ENCODE assay signal across 8 cellular contexts in the genomic region with DNA sequence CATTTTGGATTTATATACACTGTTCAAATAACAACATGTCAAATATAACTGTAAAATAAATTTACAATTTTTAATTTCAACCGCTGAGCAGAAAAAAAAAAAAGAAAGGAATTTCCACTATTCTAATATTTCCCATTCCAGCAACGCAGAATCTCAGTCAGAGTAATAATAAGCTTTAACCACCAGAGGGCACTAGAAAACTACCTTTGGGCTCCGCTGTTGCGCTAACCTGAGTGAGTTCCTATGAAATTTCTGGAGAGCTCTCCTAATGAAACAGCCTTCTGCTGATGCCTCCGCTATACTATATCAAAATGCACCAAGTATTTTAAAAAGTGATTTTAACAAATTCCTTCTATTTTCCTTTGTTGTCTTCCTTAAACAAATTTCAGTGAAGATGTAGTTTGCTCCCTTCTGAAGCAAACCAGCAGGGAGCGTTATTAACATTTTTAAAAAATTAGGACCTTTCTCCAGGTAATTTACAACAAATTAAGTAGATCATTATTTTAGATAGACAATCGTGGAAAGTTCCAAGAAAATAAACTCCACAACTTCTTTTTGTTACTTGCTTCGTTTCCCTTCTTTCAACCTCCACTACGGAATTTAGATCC. TPM values are rescaled to one million over a fixed set of nuclear protein-coding genes. Genes with fewer than 3 reads are reported as not detected.
DNase-seq lines count a peak whose midpoint lies in the region; ATAC-seq, FAIRE-seq and TF ChIP-seq lines count a peak whose summit lies in the region.

No MANE protein-coding gene starts in this region.

- peaks cover 12% of the 10 kb centered on the region for H3K4me1 Mint-ChIP-seq in CD14-positive monocyte
- H3K4me1 Mint-ChIP-seq in naive B cell, result peaks cover 0 to 6% (median 0%) of the 10 kb centered on the region in 3 donors

- H3K36me3 Mint-ChIP-seq in CD14-positive monocyte, result no peaks in the 10 kb centered on the region
- H3K36me3 Mint-ChIP-seq in naive B cell, result no peaks in the 10 kb centered on the region

- H3K4me3 Mint-ChIP-seq in CD14-positive monocyte (no peak overlapping the region), naive B cell (no peak overlapping the region)

- H3K27me3 Mint-ChIP-seq in CD14-positive monocyte (ENCODE audit: low read depth in 3 of 3), result peaks cover 0 to 4% (median 1%) of the 10 kb centered on the region in 3 donors
- H3K27me3 Mint-ChIP-seq in naive B cell, result peaks cover 2 to 9% (median 6%) of the 10 kb centered on the region in 3 donors

- H3K27ac Mint-ChIP-seq in CD14-positive monocyte (no peak overlapping the region), naive B cell (no peak overlapping the region)

- FAIRE-seq in TTC549 (lab: Jason Lieb, UNC), result peak; percentile 77

- H3K9me3 Mint-ChIP-seq in CD14-positive monocyte, result no peaks in the 10 kb centered on the region
- no peaks in the 10 kb centered on the region for H3K9me3 Mint-ChIP-seq in naive B cell

- ATAC-seq in GM18502 (IDR thresholded peaks at IDR 0.05; ENCODE audit: poor library complexity, unreplicated experiment), result peak; percentile 81
- peak; percentile 79 for ATAC-seq in HG02798 (IDR thresholded peaks at IDR 0.05; ENCODE audit: poor library complexity, unreplicated experiment)
- peak; percentile 42 to 65 for ATAC-seq in naive B cell (ENCODE audit: low read depth in 2 of 2)

- TF ChIP-seq POLR2A in erythroblast (IDR thresholded peaks at IDR 0.05; ENCODE audit: low read length), result no peak

- intact Hi-C loops in CD14-positive monocyte (cut with micrococcal nuclease), result loop anchor here (10.0 kb wide), 2 partner anchors 292 to 702 kb away; no protein-coding TSS in a partner anchor

- peak; percentile 90 for TF ChIP-seq CTCF in CD14-positive monocyte (IDR thresholded peaks at IDR 0.05)

- DNase-seq in CD14-positive monocyte (ENCODE audit: low spot score) (no peak), NCI-H128 (lab: John Stamatoyannopoulos, UW; ENCODE audit: unreplicated experiment) (peak; percentile 31), erythroblast (lab: John Stamatoyannopoulos, UW) (peak; percentile 53 to 80), naive B cell (peak; percentile 49)
- DNase-seq in activated effector memory CD4-positive, alpha-beta T cell treated with anti-CD3 and anti-CD28 coated beads, Interleukin-2, amount 50 U/mL, for 16 hours, result no peak

RNA-seq across cellular contexts. Expression of gene ERMN, which starts 23.0 kb away (rescaled TPM):
- polyA plus RNA-seq in CD14-positive monocyte, result under 1 TPM in 1 of 2 donors, not detected in 1; 0.19 TPM
- polyA plus RNA-seq in naive B cell (ENCODE audit: low read depth in 6 of 6), result under 1 TPM in 5 of 6 donors, not detected in 1; 0.08 to 0.56 (median 0.28) TPM

RNA-seq across cellular contexts. Expression of gene GALNT5, which starts 45.1 kb away (rescaled TPM):
- not detected for polyA plus RNA-seq in CD14-positive monocyte
- polyA plus RNA-seq in naive B cell (ENCODE audit: low read depth in 6 of 6), result under 1 TPM in 1 of 6 donors, not detected in 5; 0.04 TPM

Comparison
In these comparisons a context has a peak if more than half of its experiments do, and no peak if none do; other contexts are left out.
1. DNase-seq: peak in NCI-H128 (single experiment), erythroblast (2 of 2) and naive B cell (single experiment); none in CD14-positive monocyte (single experiment) and activated effector memory CD4-positive, alpha-beta T cell treated with anti-CD3 and anti-CD28 coated beads, Interleukin-2, amount 50 U/mL, for 16 hours (single experiment).
2. Peak in every context shown above with its lines, with median percentiles within 50 percentile points of each other: ATAC-seq.